Comparison of ENCODE assay signal across 21 cellular contexts in the genomic region with DNA sequence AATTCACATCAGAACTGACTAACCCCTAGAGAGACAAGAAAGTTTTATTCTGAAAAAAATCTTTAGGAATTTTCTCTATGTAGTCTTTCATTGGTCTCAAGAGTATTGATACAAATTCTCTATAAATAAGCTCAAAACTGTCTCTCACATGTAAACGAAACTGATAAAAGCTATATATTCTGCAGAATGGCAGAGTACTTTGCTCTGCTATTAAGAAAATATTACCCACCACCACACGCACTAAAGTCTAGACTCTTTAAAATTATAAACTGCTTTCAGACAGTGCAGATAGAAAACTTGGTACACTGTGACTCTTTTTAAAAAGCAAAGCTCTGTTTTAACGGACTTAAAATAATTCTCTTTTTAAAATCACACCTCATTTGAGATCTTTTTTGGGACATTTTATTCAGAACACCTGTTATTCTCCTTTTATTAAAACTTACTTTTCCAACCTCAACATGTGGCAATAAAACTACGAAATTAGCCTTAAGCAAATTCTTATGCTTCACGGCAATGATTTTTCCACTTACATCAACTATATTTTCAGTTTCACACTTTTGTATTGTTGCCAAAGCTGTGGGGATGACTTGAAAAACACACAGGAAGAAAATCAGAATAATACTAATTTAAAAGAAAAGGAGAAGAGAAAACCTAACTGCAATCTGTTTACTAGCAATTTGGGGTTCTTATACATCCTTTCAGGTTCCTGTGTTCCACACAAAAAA. TPM values are rescaled to one million over a fixed set of nuclear protein-coding genes. Genes with fewer than 3 reads are reported as not detected.
DNase-seq lines count a peak whose midpoint lies in the region; ATAC-seq and TF ChIP-seq lines count a peak whose summit lies in the region.
"Had no signal": no experiment of that assay in that cellular context is flagged by ENCODE, and none has a peak within 500 bp of the region (broad histone marks: within the 10 kb centered on the region; RNA-seq: fewer than 3 reads in every experiment).

No MANE protein-coding gene starts in this region.

- H3K4me2 ChIP-seq in KMS-11 = peak overlapping the region; percentile 20
- H3K4me2 ChIP-seq: neural progenitor cell had no signal

- H3K4me1 ChIP-seq in KMS-11 (ENCODE audit: low read depth, poor library complexity, severe bottlenecking) = peaks cover 20% of the 10 kb centered on the region
- H3K4me1 ChIP-seq: neural progenitor cell had no signal

- TF ChIP-seq CTCF in GM12864 (IDR thresholded peaks at IDR 0.05; ENCODE audit: low read depth, low read length, missing control alignments) = no peak
- TF ChIP-seq CTCF in KMS-11 (conservative IDR thresholded peaks at IDR 0.05; ENCODE audit: low read depth, low read length) = no peak
- TF ChIP-seq CTCF in lower leg skin (IDR thresholded peaks at IDR 0.05) = no peak

- H4K20me1 ChIP-seq in KMS-11 (ENCODE audit: insufficient read depth) = no peaks in the 10 kb centered on the region

- peak overlapping the region; percentile 31 for H3K27ac ChIP-seq in KMS-11
- H3K27ac ChIP-seq: neural progenitor cell, thyroid gland had no signal

- intact Hi-C loops in lower leg skin (cut with DNase I; ENCODE audit: low total_unique reads) = no loop called here

- no peak for TF ChIP-seq POLR2A in lower leg skin (IDR thresholded peaks at IDR 0.05)

- peak overlapping the region; percentile 10; the same call in 1 of the 2 replicates for H3K9ac ChIP-seq in KMS-11
- H3K9ac ChIP-seq: neural progenitor cell had no signal

- DNase-seq in GM12864 (ENCODE audit: low read depth) (peak; percentile 13), germinal center (ENCODE audit: low spot score) (peak; percentile 33), lower leg skin (ENCODE audit: low spot score in 2 of 2) (no peak), HuH-7.5 (ENCODE audit: low spot score) (no peak)
- DNase-seq: ACHN; activated CD8-positive, alpha-beta T cell treated with anti-CD3 and anti-CD28 coated beads for 36 hours; activated naive CD4-positive, alpha-beta T cell treated with anti-CD3 and anti-CD28 coated beads, Interleukin-2, amount 10 ng/mL, durations not matched to agents 7 days and 5 days; activated T-cell treated with anti-CD3 and anti-CD28 coated beads, Interleukin-2, amount 50 U/mL, for 24 hours; CD4-positive, CD25-positive, alpha-beta regulatory T cell; DMS153; foreskin melanocyte; left colon; NCI-H1105; SHP77 treated with DMSO at 0.1 percent for 48 hours; T-helper 2 cell; thyroid gland had no signal

- no peaks in the 10 kb centered on the region for H3K27me3 ChIP-seq in KMS-11 (ENCODE audit: insufficient read depth, low read depth)
- H3K27me3 ChIP-seq: neural progenitor cell, thyroid gland had no signal

- WGBS in lower leg skin, 2 donors = 67 to 71% methylated on average over 5 of the region's 5 CpGs

- H2AFZ ChIP-seq in KMS-11 (ENCODE audit: low read depth) = no peak overlapping the region
- H2AFZ ChIP-seq: neural progenitor cell had no signal

- H3K4me3 ChIP-seq in GM12864 (ENCODE audit: low read depth, low read length) (peak overlapping the region; percentile 21; the same call in 1 of the 2 replicates), KMS-11 (IDR thresholded peaks at IDR 0.05; ENCODE audit: insufficient read depth, low read depth, low read length) (no peak overlapping the region), lower leg skin (ENCODE audit: low read depth, poor library complexity, severe bottlenecking) (no peak overlapping the region)
- H3K4me3 ChIP-seq: neural progenitor cell, thyroid gland had no signal

- no peaks in the 10 kb centered on the region for H3K79me2 ChIP-seq in KMS-11 (ENCODE audit: insufficient read depth, low read depth)

- H3K36me3 ChIP-seq in KMS-11 (ENCODE audit: insufficient read depth) = no peaks in the 10 kb centered on the region
- H3K36me3 ChIP-seq: neural progenitor cell, thyroid gland had no signal

- ATAC-seq in GM21367 (IDR thresholded peaks at IDR 0.05; ENCODE audit: unreplicated experiment) (peak; percentile 54), HG03108 (IDR thresholded peaks at IDR 0.05; ENCODE audit: unreplicated experiment) (no peak), HG02610 (IDR thresholded peaks at IDR 0.05; ENCODE audit: unreplicated experiment) (no peak)
- ATAC-seq: activated CD8-positive, alpha-beta T cell treated with anti-CD3 and anti-CD28 coated beads for 36 hours; left colon had no signal

RNA-seq across cellular contexts. Expression of a gene that starts 58.0 kb away (rescaled TPM):
- 10 to 100 TPM in 2 of 4 donors, 1 to 10 TPM in 2; 8.4 to 15.9 (median 9.4) TPM for total RNA-seq in lower leg skin

Comparison
In these comparisons a context has a peak if more than half of its experiments do, and no peak if none do; other contexts are left out.
1. DNase-seq: peak in GM12864 (single experiment) and germinal center (single experiment); none in lower leg skin (0 of 2) and HuH-7.5 (single experiment).